In genomic region chr3:36969540-36970432, GRCh38 we compare ENCODE assay signal across 7 cellular contexts. TPM values are rescaled to one million over a fixed set of nuclear protein-coding genes. Genes with fewer than 3 reads are reported as not detected.
DNase-seq lines count a peak whose midpoint lies in the region; ATAC-seq and TF ChIP-seq lines count a peak whose summit lies in the region.

No MANE protein-coding gene starts in this region.

- no peaks in the 10 kb centered on the region for H3K79me1 ChIP-seq in H9 (ENCODE audit: insufficient read depth, low read depth, low read length, poor library complexity, severe bottlenecking)

- WGBS in H9 (ENCODE audit: extremely low coverage, insufficient read length, low lambda C conversion rate): no CpG with 5 or more reads among the region's 4 CpGs

- BruUV-seq in PC-3 (replicated peaks; lab: Mats Ljungman, UMichigan): no TSS peak

- H4K5ac ChIP-seq in H9 (ENCODE audit: insufficient read length, low read depth, low read length): no peak overlapping the region

- H3K9me3 Mint-ChIP-seq in H9: no peaks in the 10 kb centered on the region

- no peak overlapping the region for H3K56ac ChIP-seq in H9 (ENCODE audit: insufficient read length, low read depth, low read length)

- no peak overlapping the region for H2BK12ac ChIP-seq in H9 (ENCODE audit: insufficient read length, low read depth, low read length)

- DNase-seq in H9: peak; percentile 60
- DNase-seq in PC-3: peak; percentile 55
- peak; percentile 92 for DNase-seq in amniotic epithelial cell (ENCODE audit: low read depth)
- peak; percentile 97 for DNase-seq in islet precursor cell
- DNase-seq in stimulated activated naive CD4-positive, alpha-beta T cell treated with Interleukin-2 at 50 U/mL for 16 hours (lab: John Stamatoyannopoulos, UW): peak; percentile 19

- no peak overlapping the region for H3K4me3 Mint-ChIP-seq in H9

- H2BK15ac ChIP-seq in H9 (ENCODE audit: low read depth, low read length): no peak overlapping the region

- H3K27me3 Mint-ChIP-seq in H9 (ENCODE audit: low read depth): no peaks in the 10 kb centered on the region

- no peak overlapping the region for H3T11ph ChIP-seq in H9 (ENCODE audit: low read length)

- ATAC-seq in GM18498 (IDR thresholded peaks at IDR 0.05; ENCODE audit: unreplicated experiment): peak; percentile 100
- peak; percentile 94 for ATAC-seq in PC-3

- H3K9ac ChIP-seq in H9 (ENCODE audit: extremely low read depth, insufficient read length, low read length) (no peak overlapping the region), PC-3 (ENCODE audit: low read length) (no peak overlapping the region)

- CTCF ChIA-PET in PC-3 (lab: Charles Lee): interaction anchor here (0.6 to 1.2 kb wide), 2 partner anchors 10 to 11 kb away, joined by 4 to 5 read pairs; no protein-coding TSS in a partner anchor

- H3K9me2 ChIP-seq in PC-3 (replicated peaks; ENCODE audit: low read length): no peaks in the 10 kb centered on the region

- H3K4me1 Mint-ChIP-seq in H9: peaks cover 19 to 29% of the 10 kb centered on the region in 2 experiments

- H3K18ac ChIP-seq in H9 (ENCODE audit: insufficient read length, low read depth, low read length): no peak overlapping the region

- H3K4me2 ChIP-seq in H9 (ENCODE audit: insufficient read depth, insufficient read length, low read length): no peak overlapping the region
- H3K4me2 ChIP-seq in PC-3 (ENCODE audit: low read length): no peak overlapping the region

- POLR2A ChIA-PET in PC-3 (lab: Charles Lee; ENCODE audit: unreplicated experiment): no interaction called here

- H3K36me3 Mint-ChIP-seq in H9 (ENCODE audit: insufficient read depth in 1 of 3, low read depth in 3 of 3): no peaks in the 10 kb centered on the region

- H4K8ac ChIP-seq in H9 (replicated peaks; ENCODE audit: insufficient read length, low read depth, low read length): no peak overlapping the region

- no peaks in the 10 kb centered on the region for H3K27me3 ChIP-seq in H9 (ENCODE audit: insufficient read depth, low read length)
- H3K27me3 ChIP-seq in PC-3 (ENCODE audit: low read length): no peaks in the 10 kb centered on the region

- no peak overlapping the region for H2BK20ac ChIP-seq in H9 (ENCODE audit: low read depth, low read length, poor library complexity, severe bottlenecking)

- no peak overlapping the region for H2BK5ac ChIP-seq in H9 (ENCODE audit: insufficient read length, low read length)

- H3K9me3 ChIP-seq in H9 (ENCODE audit: control insufficient read depth, low read depth, low read length) (no peaks in the 10 kb centered on the region), KOPT-K1 (ENCODE audit: insufficient read depth, low read length, poor library complexity, severe bottlenecking) (no peaks in the 10 kb centered on the region), PC-3 (ENCODE audit: low read length) (no peaks in the 10 kb centered on the region)

- no peak overlapping the region for H3K14ac ChIP-seq in H9 (ENCODE audit: insufficient read depth, low read length)

- no peak overlapping the region for H2BK120ac ChIP-seq in H9 (ENCODE audit: low read depth, low read length, poor library complexity, severe bottlenecking)

- TF ChIP-seq CTCF in H9 (conservative IDR thresholded peaks at IDR 0.05) (no peak), PC-3 (conservative IDR thresholded peaks at IDR 0.05; ENCODE audit: low read depth, low read length) (no peak)

- H3K23me2 ChIP-seq in H9 (ENCODE audit: insufficient read length, low read depth, low read length, poor library complexity, severe bottlenecking): no peaks in the 10 kb centered on the region

- intact Hi-C loops in PC-3 (cut with micrococcal nuclease): no loop called here

- H3K4me3 ChIP-seq in PC-3 (ENCODE audit: low read length): no peak overlapping the region

- no peak overlapping the region for H2AK5ac ChIP-seq in H9 (ENCODE audit: insufficient read length, low read length)

- H3K27ac ChIP-seq in H9 (ENCODE audit: insufficient read length, low read depth, low read length) (no peak overlapping the region), KOPT-K1 (ENCODE audit: low read depth, low read length, poor library complexity, severe bottlenecking) (peak overlapping the region; percentile 54), PC-3 (ENCODE audit: low read length) (no peak overlapping the region)

- H3K79me2 ChIP-seq in H9 (ENCODE audit: insufficient read depth, low read length) (no peaks in the 10 kb centered on the region), PC-3 (ENCODE audit: low read length) (no peaks in the 10 kb centered on the region)

- H3K23ac ChIP-seq in H9 (ENCODE audit: insufficient read length, low read depth, low read length): no peak overlapping the region

- H3K36me3 ChIP-seq in KOPT-K1 (ENCODE audit: insufficient read depth, low read length) (no peaks in the 10 kb centered on the region), PC-3 (ENCODE audit: low read depth, low read length) (no peaks in the 10 kb centered on the region)

- no peaks in the 10 kb centered on the region for H3F3A ChIP-seq in PC-3 (ENCODE audit: low read length, unreplicated experiment)

- H3K27ac Mint-ChIP-seq in H9: peak overlapping the region in 2 of 3 experiments; percentile 77 to 95; a peak in 4 of 7 replicates

- H2AFZ ChIP-seq in H9 (ENCODE audit: low read length): no peak overlapping the region
- no peak overlapping the region for H2AFZ ChIP-seq in PC-3 (ENCODE audit: low read length)

- H4K20me1 ChIP-seq in H9 (ENCODE audit: control insufficient read depth, insufficient read depth, insufficient read length) (no peaks in the 10 kb centered on the region), PC-3 (ENCODE audit: low read length) (no peaks in the 10 kb centered on the region)

- H3K4ac ChIP-seq in H9 (ENCODE audit: low read depth, low read length): no peak overlapping the region

- no peak overlapping the region for H4K91ac ChIP-seq in H9 (ENCODE audit: insufficient read length, low read depth, low read length)

- H3K4me1 ChIP-seq in H9 (ENCODE audit: insufficient read depth, low read length) (peaks cover 5% of the 10 kb centered on the region; the same call in 1 of the 2 replicates), PC-3 (ENCODE audit: insufficient read depth, low read length) (peaks cover 13% of the 10 kb centered on the region)

RNA-seq across cellular contexts. Expression of gene EPM2AIP1, which starts 23.1 kb away (rescaled TPM):
- total RNA-seq in H9 (2021): 8.4 and 11.4 TPM in 2 replicates
- total RNA-seq in PC-3 (2014; rRNA removed): 6.5 and 7.8 TPM in 2 replicates

RNA-seq across cellular contexts. Expression of gene MLH1, which starts 23.5 kb away (rescaled TPM):
- 45.1 and 45.8 TPM in 2 replicates for total RNA-seq in H9 (2021)
- 55.8 and 79.7 TPM in 2 replicates for total RNA-seq in PC-3 (2014; rRNA removed)

RNA-seq across cellular contexts. Expression of gene TRANK1, which starts 24.9 kb away (rescaled TPM):
- total RNA-seq in H9 (2021) (4.7 and 5.9 TPM in 2 replicates), PC-3 (2014; rRNA removed) (0.58 and 2.4 TPM in 2 replicates)

Comparison
In these comparisons a context has a peak if more than half of its experiments do, and no peak if none do; other contexts are left out.
1. DNase-seq: peak in every context shown above with its lines; median percentile 97 in islet precursor cell; 92 in amniotic epithelial cell; 60 in H9; 55 in PC-3; 19 in stimulated activated naive CD4-positive, alpha-beta T cell treated with Interleukin-2 at 50 U/mL for 16 hours.